ENCODE assay signal across 1 cellular context in the genomic region with DNA sequence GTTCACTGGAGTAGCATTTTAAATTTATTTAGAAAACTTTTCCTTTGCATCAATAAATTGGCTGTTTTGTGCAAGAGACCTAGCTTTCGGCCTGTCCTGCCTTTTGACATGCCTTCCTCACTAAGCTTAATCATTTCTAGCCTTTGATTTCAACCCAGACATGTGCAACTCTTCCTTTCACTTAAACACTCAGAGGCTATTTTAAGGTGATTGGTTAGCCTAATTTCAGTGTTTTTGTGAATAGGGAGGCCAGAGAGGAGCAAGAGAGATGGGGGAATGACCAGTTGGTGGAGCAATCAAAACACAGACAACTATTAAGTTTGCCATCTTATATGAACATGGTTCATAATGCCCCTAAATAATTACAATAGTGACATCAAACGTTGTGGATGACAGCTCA.
TF ChIP-seq lines count a peak whose summit lies in the region.

No MANE protein-coding gene starts in this region.

TF ChIP-seq in HCT116, 20 proteins besides CTCF, POLR2A, EP300 and RAD21 (continued from another document):
- TF ChIP-seq, protein P1, sequence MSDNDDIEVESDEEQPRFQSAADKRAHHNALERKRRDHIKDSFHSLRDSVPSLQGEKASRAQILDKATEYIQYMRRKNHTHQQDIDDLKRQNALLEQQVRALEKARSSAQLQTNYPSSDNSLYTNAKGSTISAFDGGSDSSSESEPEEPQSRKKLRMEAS (IDR thresholded peaks at IDR 0.05) = no peak
- TF ChIP-seq ZFX (IDR thresholded peaks at IDR 0.05) (no peak), FOSL1 (IDR thresholded peaks at IDR 0.05; ENCODE audit: low read depth) (no peak), EZH2 (IDR thresholded peaks at IDR 0.05) (no peak), ZNF274 (IDR thresholded peaks at IDR 0.05; ENCODE audit: low read depth, low read length) (no peak), SRF (IDR thresholded peaks at IDR 0.05; ENCODE audit: low read depth) (no peak), JUND (IDR thresholded peaks at IDR 0.05) (no peak)
